ENCODE assay signal across 8 cellular contexts in genomic region chr11:34214961-34215805, GRCh38.
DNase-seq lines count a peak whose midpoint lies in the region; ATAC-seq and TF ChIP-seq lines count a peak whose summit lies in the region.

No MANE protein-coding gene starts in this region.

- H3K79me1 ChIP-seq in H9 (ENCODE audit: insufficient read depth, low read depth, low read length, poor library complexity, severe bottlenecking), result no peaks in the 10 kb centered on the region

- no peak overlapping the region for H3K56ac ChIP-seq in H9 (ENCODE audit: insufficient read length, low read depth, low read length)

- no peaks in the 10 kb centered on the region for H3K9me3 Mint-ChIP-seq in H9
- no peaks in the 10 kb centered on the region for H3K9me3 Mint-ChIP-seq in activated CD4-positive, alpha-beta T cell treated with anti-CD3 and anti-CD28 coated beads for 36 hours (ENCODE audit: low read depth)

- TF ChIP-seq CTCF in H9 (conservative IDR thresholded peaks at IDR 0.05) (no peak), fibroblast of the aortic adventitia (IDR thresholded peaks at IDR 0.05; ENCODE audit: insufficient read depth, low read length) (no peak), BE2C (IDR thresholded peaks at IDR 0.05; ENCODE audit: low read depth, low read length) (no peak)

- H3T11ph ChIP-seq in H9 (ENCODE audit: low read length), result no peak overlapping the region

- H3K9ac ChIP-seq in H9 (ENCODE audit: extremely low read depth, insufficient read length, low read length), result no peak overlapping the region

- no peak overlapping the region for H2BK15ac ChIP-seq in H9 (ENCODE audit: low read depth, low read length)

- no peak overlapping the region for H3K18ac ChIP-seq in H9 (ENCODE audit: insufficient read length, low read depth, low read length)

- intact Hi-C loops in activated CD4-positive, alpha-beta T cell treated with anti-CD3 and anti-CD28 coated beads for 36 hours (cut with DNase I, micrococcal nuclease), result loop anchor here (1.0 to 2.0 kb wide), 4 partner anchors 19 to 143 kb away; partner anchors contain the start of gene ABTB2 (in 1 of the 2)

- no peaks in the 10 kb centered on the region for H3K36me3 Mint-ChIP-seq in H9 (ENCODE audit: insufficient read depth in 1 of 3, low read depth in 3 of 3)
- H3K36me3 Mint-ChIP-seq in activated CD4-positive, alpha-beta T cell treated with anti-CD3 and anti-CD28 coated beads for 36 hours (ENCODE audit: low read depth), result no peaks in the 10 kb centered on the region

- no peak overlapping the region for H2BK120ac ChIP-seq in H9 (ENCODE audit: low read depth, low read length, poor library complexity, severe bottlenecking)

- peak; percentile 99 for ATAC-seq in activated CD4-positive, alpha-beta T cell treated with anti-CD3 and anti-CD28 coated beads for 36 hours
- ATAC-seq in HG03108 (IDR thresholded peaks at IDR 0.05; ENCODE audit: unreplicated experiment) (no peak), HG03521 (IDR thresholded peaks at IDR 0.05; ENCODE audit: unreplicated experiment) (no peak)

- no peak overlapping the region; a peak in 1 of 5 replicates for H3K4me3 Mint-ChIP-seq in H9
- no peak overlapping the region for H3K4me3 Mint-ChIP-seq in activated CD4-positive, alpha-beta T cell treated with anti-CD3 and anti-CD28 coated beads for 36 hours

- no peaks in the 10 kb centered on the region for H3K23me2 ChIP-seq in H9 (ENCODE audit: insufficient read length, low read depth, low read length, poor library complexity, severe bottlenecking)

- H3K27me3 ChIP-seq in H9 (ENCODE audit: insufficient read depth, low read length) (no peaks in the 10 kb centered on the region; the same call in 1 of the 2 replicates), BE2C (no peaks in the 10 kb centered on the region)

- no peak overlapping the region for H4K5ac ChIP-seq in H9 (ENCODE audit: insufficient read length, low read depth, low read length)

- DNase-seq in H9 (no peak), fibroblast of the aortic adventitia (ENCODE audit: low read depth) (peak; percentile 41), BE2C (no peak), AML-193 (lab: John Stamatoyannopoulos, UW) (no peak)
- DNase-seq in activated CD4-positive, alpha-beta T cell treated with anti-CD3 and anti-CD28 coated beads for 36 hours, result peak; percentile 92
- DNase-seq in stimulated activated CD8-positive, alpha-beta memory T cell treated with anti-CD3 and anti-CD28 coated beads, Interleukin-4, amount 100 ng/mL, for 48 hours, result peak; percentile 87

- H2BK20ac ChIP-seq in H9 (ENCODE audit: low read depth, low read length, poor library complexity, severe bottlenecking), result no peak overlapping the region

- POLR2A ChIA-PET in activated CD4-positive, alpha-beta T cell treated with anti-CD3 and anti-CD28 coated beads for 36 hours (lab: Charles Lee), result interaction anchor here (0.8 to 1.4 kb wide), 2 partner anchors 19 to 110 kb away, joined by 3 to 5 read pairs; partner anchors contain the start of gene NAT10

- no peaks in the 10 kb centered on the region for H3K36me3 ChIP-seq in BE2C

- no peaks in the 10 kb centered on the region for H3K27me3 Mint-ChIP-seq in H9 (ENCODE audit: low read depth)
- H3K27me3 Mint-ChIP-seq in activated CD4-positive, alpha-beta T cell treated with anti-CD3 and anti-CD28 coated beads for 36 hours, result peaks cover 6% of the 10 kb centered on the region

- no peak overlapping the region for H4K91ac ChIP-seq in H9 (ENCODE audit: insufficient read length, low read depth, low read length)

- no peak overlapping the region for H3K27ac Mint-ChIP-seq in H9
- peak overlapping the region; percentile 74 for H3K27ac Mint-ChIP-seq in activated CD4-positive, alpha-beta T cell treated with anti-CD3 and anti-CD28 coated beads for 36 hours

- no peak overlapping the region for H2BK5ac ChIP-seq in H9 (ENCODE audit: insufficient read length, low read length)

- no peak overlapping the region for H3K4me3 ChIP-seq in fibroblast of the aortic adventitia (ENCODE audit: low read depth, low read length)
- H3K4me3 ChIP-seq in BE2C (ENCODE audit: low read depth, low read length), result no peak overlapping the region

- H4K20me1 ChIP-seq in H9 (ENCODE audit: control insufficient read depth, insufficient read depth, insufficient read length), result no peaks in the 10 kb centered on the region

- peaks cover 3 to 11% of the 10 kb centered on the region in 2 experiments; a peak in 3 of 4 replicates for H3K4me1 Mint-ChIP-seq in H9
- peaks cover 22% of the 10 kb centered on the region for H3K4me1 Mint-ChIP-seq in activated CD4-positive, alpha-beta T cell treated with anti-CD3 and anti-CD28 coated beads for 36 hours

- no peak overlapping the region for H2AFZ ChIP-seq in H9 (ENCODE audit: low read length)

- H3K4ac ChIP-seq in H9 (ENCODE audit: low read depth, low read length), result no peak overlapping the region

- CTCF ChIA-PET in activated CD4-positive, alpha-beta T cell treated with anti-CD3 and anti-CD28 coated beads for 36 hours (lab: Charles Lee), result interaction anchor here (0.7 to 2.3 kb wide), 8 partner anchors 11 to 142 kb away, joined by 3 to 11 read pairs (median 6); partner anchors contain the start of gene ABTB2

- no peak overlapping the region for H3K23ac ChIP-seq in H9 (ENCODE audit: insufficient read length, low read depth, low read length)

- no peak overlapping the region for H2BK12ac ChIP-seq in H9 (ENCODE audit: insufficient read length, low read depth, low read length)

- H4K8ac ChIP-seq in H9 (replicated peaks; ENCODE audit: insufficient read length, low read depth, low read length), result no peak overlapping the region

- peak overlapping the region; percentile 26; the same call in 1 of the 2 replicates for H3K14ac ChIP-seq in H9 (ENCODE audit: insufficient read depth, low read length)

- H3K79me2 ChIP-seq in H9 (ENCODE audit: insufficient read depth, low read length), result no peaks in the 10 kb centered on the region

- no peak overlapping the region for H3K27ac ChIP-seq in H9 (ENCODE audit: insufficient read length, low read depth, low read length)

- H2AK5ac ChIP-seq in H9 (ENCODE audit: insufficient read length, low read length), result no peak overlapping the region

- H3K4me1 ChIP-seq in H9 (ENCODE audit: insufficient read depth, low read length), result no peaks in the 10 kb centered on the region
- no peaks in the 10 kb centered on the region for H3K4me1 ChIP-seq in BE2C

- H3K9me3 ChIP-seq in H9 (ENCODE audit: control insufficient read depth, low read depth, low read length) (no peaks in the 10 kb centered on the region), BE2C (no peaks in the 10 kb centered on the region)

- no peak overlapping the region for H3K4me2 ChIP-seq in H9 (ENCODE audit: insufficient read depth, insufficient read length, low read length)

- no CpG with 5 or more reads among the region's 5 CpGs for WGBS in H9 (ENCODE audit: extremely low coverage, insufficient read length, low lambda C conversion rate)

Comparison
In these comparisons a context has a peak if more than half of its experiments do, and no peak if none do; other contexts are left out.
1. DNase-seq: peak in activated CD4-positive, alpha-beta T cell treated with anti-CD3 and anti-CD28 coated beads for 36 hours (single experiment), fibroblast of the aortic adventitia (single experiment) and stimulated activated CD8-positive, alpha-beta memory T cell treated with anti-CD3 and anti-CD28 coated beads, Interleukin-4, amount 100 ng/mL, for 48 hours (single experiment); none in H9 (single experiment), BE2C (single experiment) and AML-193 (0 of 2).